Comparison of ENCODE assay signal across 1 cellular context in the genomic region with DNA sequence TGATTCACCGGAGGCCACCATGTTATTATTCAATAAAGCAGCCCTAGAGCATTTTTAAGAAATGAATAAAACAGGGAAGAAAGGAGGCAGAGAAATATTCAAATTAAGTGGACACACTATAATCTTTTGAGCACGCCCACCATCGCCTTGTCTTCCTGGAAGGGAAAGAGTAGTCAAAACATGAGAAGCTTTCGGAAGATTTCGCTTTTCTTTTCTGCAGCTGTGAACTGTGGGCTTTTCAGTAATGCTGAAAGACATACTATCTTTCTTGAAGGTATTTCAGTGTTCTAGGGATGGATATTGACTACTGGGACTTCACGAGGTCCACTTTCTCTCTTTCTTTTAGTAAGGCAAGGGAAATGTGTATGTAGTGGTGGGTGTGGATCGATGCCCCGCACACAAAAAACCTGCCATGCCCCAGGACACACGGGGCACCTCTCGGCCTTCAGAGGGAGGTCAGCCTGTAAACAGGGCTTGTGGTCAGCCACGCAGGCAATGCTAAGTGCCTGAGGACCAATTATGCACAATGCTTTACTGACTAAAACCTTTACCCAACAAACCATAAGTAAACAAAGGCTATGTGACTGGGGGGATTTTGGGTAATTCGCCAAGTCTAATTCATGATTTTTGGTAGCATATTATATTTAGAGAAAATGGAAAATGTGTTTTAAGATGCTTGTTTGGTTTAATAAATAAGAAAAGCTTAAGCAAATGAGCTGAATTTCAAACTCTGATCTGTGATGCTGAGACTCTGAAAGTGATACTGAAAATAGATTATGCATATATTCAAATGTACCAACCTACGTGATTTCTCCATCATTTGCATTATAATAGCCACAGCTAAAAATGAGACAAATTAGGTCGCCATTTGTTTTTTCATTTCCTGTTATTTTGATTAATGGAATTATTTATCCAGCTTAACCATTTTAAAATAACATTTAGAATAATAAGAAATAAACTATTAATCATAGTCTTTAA.
A peak's percentile ranks its signal among the peaks of the same experiment; 100 is the strongest.
TF ChIP-seq lines count a peak whose summit lies in the region.

No MANE protein-coding gene starts in this region.

TF ChIP-seq in GM12878, 131 proteins besides CTCF, POLR2A, EP300 and RAD21 (continued from another document):
- TF ChIP-seq KLF5 (IDR thresholded peaks at IDR 0.05; ENCODE audit: partially characterized antibody) = no peak
- peak; percentile 32 for TF ChIP-seq MEF2B (IDR thresholded peaks at IDR 0.05; ENCODE audit: partially characterized antibody, poor library complexity, severe bottlenecking)
- no peak for TF ChIP-seq CBFB (IDR thresholded peaks at IDR 0.05; ENCODE audit: low read depth)
- TF ChIP-seq JUND (IDR thresholded peaks at IDR 0.05; ENCODE audit: low read depth, low read length) = 0 out of 2 replicates have a peak, but pooled peaks have one; percentile 28
- no peak for TF ChIP-seq PML (IDR thresholded peaks at IDR 0.05; ENCODE audit: low read length)
- peak; percentile 85 for TF ChIP-seq IRF4 (IDR thresholded peaks at IDR 0.05; ENCODE audit: low read depth, low read length)
- TF ChIP-seq IKZF2 (IDR thresholded peaks at IDR 0.05) = no peak
- TF ChIP-seq HDGF (IDR thresholded peaks at IDR 0.05) = no peak
- TF ChIP-seq CREM (IDR thresholded peaks at IDR 0.05; ENCODE audit: low read depth) = no peak
- TF ChIP-seq ASH2L (IDR thresholded peaks at IDR 0.05; ENCODE audit: borderline replicate concordance, low read depth) = 0 out of 2 replicates have a peak, but pooled peaks have one; percentile 26
- no peak for TF ChIP-seq NFIC (IDR thresholded peaks at IDR 0.05; ENCODE audit: low read depth, low read length)
- TF ChIP-seq, protein P1, sequence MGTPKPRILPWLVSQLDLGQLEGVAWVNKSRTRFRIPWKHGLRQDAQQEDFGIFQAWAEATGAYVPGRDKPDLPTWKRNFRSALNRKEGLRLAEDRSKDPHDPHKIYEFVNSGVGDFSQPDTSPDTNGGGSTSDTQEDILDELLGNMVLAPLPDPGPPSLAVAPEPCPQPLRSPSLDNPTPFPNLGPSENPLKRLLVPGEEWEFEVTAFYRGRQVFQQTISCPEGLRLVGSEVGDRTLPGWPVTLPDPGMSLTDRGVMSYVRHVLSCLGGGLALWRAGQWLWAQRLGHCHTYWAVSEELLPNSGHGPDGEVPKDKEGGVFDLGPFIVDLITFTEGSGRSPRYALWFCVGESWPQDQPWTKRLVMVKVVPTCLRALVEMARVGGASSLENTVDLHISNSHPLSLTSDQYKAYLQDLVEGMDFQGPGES (IDR thresholded peaks at IDR 0.05) = no peak
- peak; percentile 43; the same call in 1 of the 2 replicates for TF ChIP-seq SREBF1 (IDR thresholded peaks at IDR 0.05; ENCODE audit: low read length)
- no peak for TF ChIP-seq ZBTB40 (IDR thresholded peaks at IDR 0.05; ENCODE audit: borderline replicate concordance)
- TF ChIP-seq ZNF384 (IDR thresholded peaks at IDR 0.05; ENCODE audit: borderline replicate concordance, low read depth, low read length) = no peak
- TF ChIP-seq GABPA (IDR thresholded peaks at IDR 0.05; ENCODE audit: low read depth) = 0 out of 2 replicates have a peak, but pooled peaks have one; percentile 19
- no peak for TF ChIP-seq NR2C2 (IDR thresholded peaks at IDR 0.05; ENCODE audit: borderline replicate concordance, control insufficient read depth, insufficient read length, low read depth)
- no peak for TF ChIP-seq LARP7 (IDR thresholded peaks at IDR 0.05)
- TF ChIP-seq RUNX3 (IDR thresholded peaks at IDR 0.05; ENCODE audit: low read length) = peak; percentile 63
- TF ChIP-seq TCF12 (IDR thresholded peaks at IDR 0.05; ENCODE audit: low read depth, low read length) = 0 out of 2 replicates have a peak, but pooled peaks have one; percentile 24
- no peak for TF ChIP-seq NR2F1 (conservative IDR thresholded peaks at IDR 0.05)
